1 cellular context compared by ENCODE assay signal in genomic region chr9:136104488-136104800, GRCh38.
TF ChIP-seq lines count a peak whose summit lies in the region.

No MANE protein-coding gene starts in this region.

TF ChIP-seq in GM23338, 12 proteins besides CTCF, POLR2A, EP300 and RAD21 (continued from another document):
- TF ChIP-seq REST (IDR thresholded peaks at IDR 0.05; ENCODE audit: unreplicated experiment): no peak
- TF ChIP-seq CREB1 (CRISPR knock-in tag; IDR thresholded peaks at IDR 0.05; ENCODE audit: low read depth): no peak
- no peak for TF ChIP-seq EZH2phosphoT487 (IDR thresholded peaks at IDR 0.05; ENCODE audit: unreplicated experiment)
- no peak for TF ChIP-seq ZNF331 (CRISPR knock-in tag; IDR thresholded peaks at IDR 0.05; ENCODE audit: low read depth)
- no peak for TF ChIP-seq ZNF462 (CRISPR knock-in tag; IDR thresholded peaks at IDR 0.05)
- TF ChIP-seq EZH2 (IDR thresholded peaks at IDR 0.05; ENCODE audit: low read depth, unreplicated experiment): no peak
TF ChIP-seq in GM23338: peak in this region for 0.
